Comparison of ENCODE assay signal across 8 cellular contexts in genomic region chr17:82333279-82334171, GRCh38. TPM values are rescaled to one million over a fixed set of nuclear protein-coding genes. Genes with fewer than 3 reads are reported as not detected.
DNase-seq lines count a peak whose midpoint lies in the region; ATAC-seq and TF ChIP-seq lines count a peak whose summit lies in the region.

Gene SECTM1, minus strand, starts transcription at chr17:82333766. Its CDS starts 6,526 bp downstream, at chr17:82327240.

- no peak within 1 kb of the TSS for H3K9ac ChIP-seq in parathyroid adenoma

- no peak within 1 kb of the TSS for H3K27ac ChIP-seq in parathyroid adenoma

- intact Hi-C loops in activated B cell treated with CpG ODN at 0.5 μM for 24 hours (cut with micrococcal nuclease), result no loop called here

- H3K4me3 ChIP-seq in parathyroid adenoma (ENCODE audit: low read depth, low read length), result peak within 1 kb of the TSS; percentile 59

- peaks cover 28% of the 10 kb centered on the region for H3K4me1 Mint-ChIP-seq in activated B cell treated with CpG ODN at 0.5 μM for 24 hours

- H3K79me2 ChIP-seq in parathyroid adenoma, result no peaks in the 10 kb centered on the region

- H3K4me1 ChIP-seq in parathyroid adenoma, result peaks cover 12% of the 10 kb centered on the region

- TF ChIP-seq CTCF in activated B cell treated with CpG ODN at 0.5 μM for 24 hours (IDR thresholded peaks at IDR 0.05), result no peak
- no peak for TF ChIP-seq CTCF in parathyroid adenoma (IDR thresholded peaks at IDR 0.05)

- no peak within 1 kb of the TSS for H3K27ac Mint-ChIP-seq in activated B cell treated with CpG ODN at 0.5 μM for 24 hours

- ATAC-seq in activated B cell treated with CpG ODN at 0.5 μM for 24 hours (ENCODE audit: low read depth) (peak; percentile 54), HG03097 (IDR thresholded peaks at IDR 0.05; ENCODE audit: low FRiP score, unreplicated experiment) (no peak)

- peak within 1 kb of the TSS; percentile 85 for H3K4me3 Mint-ChIP-seq in activated B cell treated with CpG ODN at 0.5 μM for 24 hours

- H3K36me3 ChIP-seq in parathyroid adenoma (ENCODE audit: control insufficient read depth, insufficient read depth, low read length), result no peaks in the 10 kb centered on the region

- peaks cover 13% of the 10 kb centered on the region for H3K27me3 Mint-ChIP-seq in activated B cell treated with CpG ODN at 0.5 μM for 24 hours

- DNase-seq in NCI-H1417 (lab: John Stamatoyannopoulos, UW) (peak in 2 of 3 experiments; percentile 55 to 56), NCI-H1417 treated with DMSO at 0.1 percent for 48 hours (lab: John Stamatoyannopoulos, UW) (no peak), activated B cell treated with CpG ODN at 0.5 μM for 24 hours (no peak), foreskin melanocyte (peak; percentile 52), globus pallidus (ENCODE audit: low spot score) (no peak)
- DNase-seq in activated CD4-positive, alpha-beta T cell treated with anti-CD3 and anti-CD28 coated beads, Interleukin-2, amount 50 U/mL, for 48 hours, result no peak

- POLR2A ChIA-PET in activated B cell treated with CpG ODN at 0.5 μM for 24 hours (lab: Charles Lee), result interaction anchor here (0.9 to 2.2 kb wide), 3 partner anchors 36 to 105 kb away, joined by 3 to 19 read pairs (median 3); partner anchors contain the start of gene SLC16A3

- no peaks in the 10 kb centered on the region for H3K9me3 ChIP-seq in parathyroid adenoma (ENCODE audit: control insufficient read depth, low read length)

- peak within 1 kb of the TSS; percentile 76 for H3K4me2 ChIP-seq in parathyroid adenoma (ENCODE audit: low read length)

- H2AFZ ChIP-seq in parathyroid adenoma, result peak within 1 kb of the TSS; percentile 72

- H3K36me3 Mint-ChIP-seq in activated B cell treated with CpG ODN at 0.5 μM for 24 hours (ENCODE audit: low read depth), result no peaks in the 10 kb centered on the region

- CTCF ChIA-PET in activated B cell treated with CpG ODN at 0.5 μM for 24 hours (lab: Charles Lee), result interaction anchor here (1.2 kb wide), 1 partner anchor 10 kb away, joined by 3 read pairs; no protein-coding TSS in a partner anchor

- no peaks in the 10 kb centered on the region for H3K27me3 ChIP-seq in parathyroid adenoma (ENCODE audit: control insufficient read depth, insufficient read depth, low read length)

- H3K9me3 Mint-ChIP-seq in activated B cell treated with CpG ODN at 0.5 μM for 24 hours, result no peaks in the 10 kb centered on the region

RNA-seq across cellular contexts. Expression of gene SECTM1, which starts in this region (rescaled TPM):
- not detected in 2 replicates for total RNA-seq in activated B cell treated with CpG ODN at 0.5 μM for 24 hours

Comparison
In these comparisons a context has a peak if more than half of its experiments do, and no peak if none do; other contexts are left out.
1. DNase-seq: peak in NCI-H1417 (2 of 3) and foreskin melanocyte (single experiment); none in NCI-H1417 treated with DMSO at 0.1 percent for 48 hours (single experiment), activated B cell treated with CpG ODN at 0.5 μM for 24 hours (single experiment), globus pallidus (single experiment) and activated CD4-positive, alpha-beta T cell treated with anti-CD3 and anti-CD28 coated beads, Interleukin-2, amount 50 U/mL, for 48 hours (0 of 2).
2. Peak in ATAC-seq in activated B cell treated with CpG ODN at 0.5 μM for 24 hours; RNA of the gene not detected or under 1 TPM.